Comparison of ENCODE assay signal across 20 cellular contexts in genomic region chr5:141781910-141782309, GRCh38.
"Had no signal": no experiment of that assay in that cellular context is flagged by ENCODE, and none has a peak within 500 bp of the region (broad histone marks: within the 10 kb centered on the region; RNA-seq: fewer than 3 reads in every experiment).

No MANE protein-coding gene starts in this region.

- H3K4me3 ChIP-seq: SJCRH30, SK-N-MC had no signal

- FAIRE-seq: TTC549 had no signal

- H3K4me2 ChIP-seq: KMS-11 had no signal

- DNase-seq: activated CD4-positive, alpha-beta T cell treated with anti-CD3 and anti-CD28 coated beads, Interleukin-2, amount 10 ng/mL, durations not matched to agents 24 days and 14 days; activated CD4-positive, alpha-beta T cell treated with anti-CD3 and anti-CD28 coated beads, Interleukin-2, amount 50 U/mL, for 4 hours; activated CD8-positive, alpha-beta T cell treated with anti-CD3 and anti-CD28 coated beads for 36 hours; activated gamma-delta T cell treated with Interleukin-2 at 50 U/mL for 16 hours; activated naive CD4-positive, alpha-beta T cell treated with anti-CD3 and anti-CD28 coated beads, Interleukin-2, amount 10 ng/mL, durations not matched to agents 7 days and 5 days; activated naive CD8-positive, alpha-beta T cell treated with anti-CD3 and anti-CD28 coated beads, Interleukin-2, amount 50 U/mL, for 24 hours; activated T-cell treated with anti-CD3 and anti-CD28 coated beads, Interleukin-2, amount 50 U/mL, for 24 hours; aorta; brain microvascular endothelial cell; NCI-H1105; NCI-H1694 treated with DMSO at 0.1 percent for 48 hours; NCI-H2029; NCI-H345; NCI-H524 treated with DMSO at 0.1 percent for 48 hours; OCI-M1; Right ventricle myocardium superior; SJCRH30 had no signal

- H3K9me3 ChIP-seq: SJCRH30 had no signal

- H3K36me3 ChIP-seq: brain microvascular endothelial cell, SJCRH30 had no signal

- ATAC-seq: activated CD8-positive, alpha-beta T cell treated with anti-CD3 and anti-CD28 coated beads for 36 hours; activated naive CD8-positive, alpha-beta T cell treated with anti-CD3 and anti-CD28 coated beads, Interleukin-2, amount 50 U/mL, for 24 hours had no signal

- H3K4me1 ChIP-seq: SJCRH30 had no signal

- H3K27ac ChIP-seq: brain microvascular endothelial cell, KMS-11, SJCRH30, SK-N-MC had no signal

- H3K9ac ChIP-seq: KMS-11 had no signal
